23 cellular contexts compared by ENCODE assay signal in the genomic region with DNA sequence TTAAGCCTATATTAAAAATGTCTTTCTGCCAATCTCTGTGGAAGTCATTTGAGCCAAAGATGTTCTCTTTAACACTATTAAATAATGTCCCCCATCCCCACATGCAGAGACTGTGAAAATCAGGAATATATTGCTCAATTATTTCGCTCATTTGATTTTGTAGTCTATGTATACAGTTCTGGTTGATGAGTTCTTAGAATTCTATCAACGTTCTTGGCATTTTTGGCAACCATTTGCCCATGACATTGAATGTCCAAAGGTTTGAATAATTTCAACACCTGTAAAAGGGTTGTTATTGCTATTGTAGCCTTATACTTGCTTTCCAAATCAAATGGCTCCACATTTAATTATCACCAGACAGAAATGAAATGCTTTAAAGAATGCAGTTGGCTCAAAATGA.
"Had no signal": no experiment of that assay in that cellular context is flagged by ENCODE, and none has a peak within 500 bp of the region (broad histone marks: within the 10 kb centered on the region; RNA-seq: fewer than 3 reads in every experiment).

No MANE protein-coding gene starts in this region.

- H3K9me3 ChIP-seq: colonic mucosa, esophagus muscularis mucosa, esophagus squamous epithelium, gastrocnemius medialis, gastroesophageal sphincter, heart left ventricle had no signal

- H3K27me3 ChIP-seq: colonic mucosa, dorsolateral prefrontal cortex, esophagus muscularis mucosa, esophagus squamous epithelium, foreskin keratinocyte, gastrocnemius medialis, gastroesophageal sphincter, heart left ventricle, heart right ventricle had no signal

- H3K27ac ChIP-seq: colonic mucosa, dorsolateral prefrontal cortex, epithelial cell of prostate, esophagus muscularis mucosa, esophagus squamous epithelium, foreskin keratinocyte, gastrocnemius medialis, gastroesophageal sphincter, heart left ventricle, heart right ventricle had no signal

- H3K4me3 ChIP-seq: colonic mucosa, dorsolateral prefrontal cortex, esophagus muscularis mucosa, esophagus squamous epithelium, gastrocnemius medialis, gastroesophageal sphincter, heart left ventricle, heart right ventricle had no signal

- DNase-seq: colonic mucosa; cortex of kidney; dermis blood vessel endothelial cell; dorsolateral prefrontal cortex; effector CD4-positive, alpha-beta T cell; effector CD8-positive, alpha-beta T cell; effector memory CD4-positive, alpha-beta T cell; effector memory CD8-positive, alpha-beta T cell; endodermal cell; erythroblast; esophagus squamous epithelium; foreskin fibroblast; foreskin keratinocyte; foreskin melanocyte; gastrocnemius medialis; glutamatergic neuron; head of caudate nucleus; heart left ventricle; heart right ventricle had no signal

- H3K4me1 ChIP-seq: colonic mucosa, esophagus squamous epithelium, foreskin keratinocyte, gastrocnemius medialis, gastroesophageal sphincter, heart left ventricle, heart right ventricle had no signal

- H3K36me3 ChIP-seq: colonic mucosa, esophagus muscularis mucosa, esophagus squamous epithelium, gastrocnemius medialis, gastroesophageal sphincter, heart left ventricle, heart right ventricle had no signal

- ATAC-seq: effector memory CD8-positive, alpha-beta T cell; esophagus mucosa; foreskin keratinocyte; gastrocnemius medialis; gastroesophageal sphincter; heart left ventricle; heart right ventricle had no signal
